ENCODE assay signal across 8 cellular contexts in genomic region chr11:20131744-20132666, GRCh38. TPM values are rescaled to one million over a fixed set of nuclear protein-coding genes. Genes with fewer than 3 reads are reported as not detected.
DNase-seq lines count a peak whose midpoint lies in the region; ATAC-seq and TF ChIP-seq lines count a peak whose summit lies in the region.

No MANE protein-coding gene starts in this region.

- POLR2A ChIA-PET in OCI-LY7 (lab: Charles Lee) = interaction anchor here (0.6 to 0.8 kb wide), 2 partner anchors 84 to 296 kb away, joined by 3 to 7 read pairs; no protein-coding TSS in a partner anchor

- H3K27ac ChIP-seq in C4-2B (no peak overlapping the region), OCI-LY7 (ENCODE audit: low read depth, low read length, poor library complexity, severe bottlenecking) (no peak overlapping the region), cardiac muscle cell (no peak overlapping the region), parathyroid adenoma (no peak overlapping the region)

- no peaks in the 10 kb centered on the region for H3K9me3 Mint-ChIP-seq in activated naive CD4-positive, alpha-beta T cell treated with anti-CD3 and anti-CD28 coated beads, Interleukin-2, amount 50 U/mL, for 72 hours

- BruUV-seq in OCI-LY7 (replicated peaks; lab: Mats Ljungman, UMichigan) = no TSS peak

- DNase-seq in OCI-LY7 (ENCODE audit: low spot score) (peak; percentile 17), cardiac muscle cell (ENCODE audit: low read depth in 1 of 2, low spot score in 1 of 2) (peak; percentile 67 to 71)
- peak in 1 of 2 donors; percentile 48 for DNase-seq in activated naive CD4-positive, alpha-beta T cell treated with anti-CD3 and anti-CD28 coated beads, Interleukin-2, amount 50 U/mL, for 72 hours (ENCODE audit: low spot score in 2 of 2)

- no peaks in the 10 kb centered on the region for H3K9me2 ChIP-seq in OCI-LY7 (ENCODE audit: insufficient read depth, low read length)

- H4K20me1 ChIP-seq in OCI-LY7 (ENCODE audit: insufficient read depth, low read length) = no peaks in the 10 kb centered on the region

- CTCF ChIA-PET in OCI-LY7 (lab: Charles Lee; ENCODE audit: unreplicated experiment) = no interaction called here

- H3K4me2 ChIP-seq in OCI-LY7 (ENCODE audit: low read length) (no peak overlapping the region), parathyroid adenoma (ENCODE audit: low read length) (peak overlapping the region; percentile 75)

- no peak overlapping the region for H3K4me3 ChIP-seq in OCI-LY7 (ENCODE audit: low read depth, low read length, poor library complexity, severe bottlenecking)
- peak overlapping the region; percentile 15 for H3K4me3 ChIP-seq in cardiac muscle cell
- H3K4me3 ChIP-seq in parathyroid adenoma (ENCODE audit: low read depth, low read length) = peak overlapping the region; percentile 44

- no peaks in the 10 kb centered on the region for H3K9me3 ChIP-seq in OCI-LY7 (ENCODE audit: low read length)
- H3K9me3 ChIP-seq in cardiac muscle cell (ENCODE audit: low read depth) = no peaks in the 10 kb centered on the region
- H3K9me3 ChIP-seq in parathyroid adenoma (ENCODE audit: control insufficient read depth, low read length) = no peaks in the 10 kb centered on the region

- H3K27me3 ChIP-seq in cardiac muscle cell (peaks cover 47% of the 10 kb centered on the region), parathyroid adenoma (ENCODE audit: control insufficient read depth, insufficient read depth, low read length) (no peaks in the 10 kb centered on the region)

- TF ChIP-seq CTCF in C4-2B (conservative IDR thresholded peaks at IDR 0.05) (peak; percentile 94), OCI-LY7 (conservative IDR thresholded peaks at IDR 0.05; ENCODE audit: low read length) (peak; percentile 84), cardiac muscle cell (IDR thresholded peaks at IDR 0.05; ENCODE audit: low read depth, low read length) (peak; percentile 94), parathyroid adenoma (IDR thresholded peaks at IDR 0.05) (peak; percentile 51)

- ATAC-seq in GM21528 (IDR thresholded peaks at IDR 0.05; ENCODE audit: low FRiP score, unreplicated experiment) = peak; percentile 52
- peak; percentile 65 to 71 for ATAC-seq in activated naive CD4-positive, alpha-beta T cell treated with anti-CD3 and anti-CD28 coated beads, Interleukin-2, amount 50 U/mL, for 72 hours
- no peak for ATAC-seq in HG03280 (IDR thresholded peaks at IDR 0.05; ENCODE audit: unreplicated experiment)
- no peak for ATAC-seq in GM19467 (IDR thresholded peaks at IDR 0.05; ENCODE audit: unreplicated experiment)

- no peaks in the 10 kb centered on the region for H3K4me1 ChIP-seq in OCI-LY7 (ENCODE audit: insufficient read depth, low read length, poor library complexity, severe bottlenecking)
- H3K4me1 ChIP-seq in cardiac muscle cell (ENCODE audit: low read depth) = no peaks in the 10 kb centered on the region
- H3K4me1 ChIP-seq in parathyroid adenoma = no peaks in the 10 kb centered on the region

- no peaks in the 10 kb centered on the region for H3K36me3 Mint-ChIP-seq in activated naive CD4-positive, alpha-beta T cell treated with anti-CD3 and anti-CD28 coated beads, Interleukin-2, amount 50 U/mL, for 72 hours

- no peak overlapping the region for H3K27ac Mint-ChIP-seq in activated naive CD4-positive, alpha-beta T cell treated with anti-CD3 and anti-CD28 coated beads, Interleukin-2, amount 50 U/mL, for 72 hours

- H3K79me2 ChIP-seq in OCI-LY7 (ENCODE audit: insufficient read depth, low read depth, low read length) = no peaks in the 10 kb centered on the region
- H3K79me2 ChIP-seq in parathyroid adenoma = no peaks in the 10 kb centered on the region

- H2AFZ ChIP-seq in OCI-LY7 (ENCODE audit: low read length) (no peak overlapping the region), parathyroid adenoma (peak overlapping the region; percentile 71)

- H3K36me3 ChIP-seq in OCI-LY7 (ENCODE audit: insufficient read depth, low read length) (no peaks in the 10 kb centered on the region), cardiac muscle cell (no peaks in the 10 kb centered on the region), parathyroid adenoma (ENCODE audit: control insufficient read depth, insufficient read depth, low read length) (no peaks in the 10 kb centered on the region)

- intact Hi-C loops in OCI-LY7 (cut with micrococcal nuclease; ENCODE audit: unreplicated experiment) = loop anchor here (1.0 kb wide), 1 partner anchor 194 kb away; no protein-coding TSS in a partner anchor

- H3K9ac ChIP-seq in parathyroid adenoma = no peak overlapping the region

RNA-seq across cellular contexts. Expression of gene DBX1, which starts 28.3 kb away (rescaled TPM):
- not detected in 2 replicates for total RNA-seq in OCI-LY7 (2014; rRNA removed; shearing (Covaris generic))
- total RNA-seq in OCI-LY7 (2022) (not detected in 2 replicates), cardiac muscle cell (not detected in 2 replicates)
- total RNA-seq in activated naive CD4-positive, alpha-beta T cell treated with anti-CD3 and anti-CD28 coated beads, Interleukin-2, amount 50 U/mL, for 72 hours = not detected
- not detected in 2 replicates for polyA plus RNA-seq in cardiac muscle cell

Comparison
In these comparisons a context has a peak if more than half of its experiments do, and no peak if none do; other contexts are left out.
1. ATAC-seq: peak in GM21528 (single experiment) and activated naive CD4-positive, alpha-beta T cell treated with anti-CD3 and anti-CD28 coated beads, Interleukin-2, amount 50 U/mL, for 72 hours (2 of 2); none in HG03280 (single experiment) and GM19467 (single experiment).
2. Peak in every context shown above with its lines, with median percentiles within 50 percentile points of each other: CTCF ChIP-seq.